Comparison of ENCODE assay signal across 13 cellular contexts in the genomic region with DNA sequence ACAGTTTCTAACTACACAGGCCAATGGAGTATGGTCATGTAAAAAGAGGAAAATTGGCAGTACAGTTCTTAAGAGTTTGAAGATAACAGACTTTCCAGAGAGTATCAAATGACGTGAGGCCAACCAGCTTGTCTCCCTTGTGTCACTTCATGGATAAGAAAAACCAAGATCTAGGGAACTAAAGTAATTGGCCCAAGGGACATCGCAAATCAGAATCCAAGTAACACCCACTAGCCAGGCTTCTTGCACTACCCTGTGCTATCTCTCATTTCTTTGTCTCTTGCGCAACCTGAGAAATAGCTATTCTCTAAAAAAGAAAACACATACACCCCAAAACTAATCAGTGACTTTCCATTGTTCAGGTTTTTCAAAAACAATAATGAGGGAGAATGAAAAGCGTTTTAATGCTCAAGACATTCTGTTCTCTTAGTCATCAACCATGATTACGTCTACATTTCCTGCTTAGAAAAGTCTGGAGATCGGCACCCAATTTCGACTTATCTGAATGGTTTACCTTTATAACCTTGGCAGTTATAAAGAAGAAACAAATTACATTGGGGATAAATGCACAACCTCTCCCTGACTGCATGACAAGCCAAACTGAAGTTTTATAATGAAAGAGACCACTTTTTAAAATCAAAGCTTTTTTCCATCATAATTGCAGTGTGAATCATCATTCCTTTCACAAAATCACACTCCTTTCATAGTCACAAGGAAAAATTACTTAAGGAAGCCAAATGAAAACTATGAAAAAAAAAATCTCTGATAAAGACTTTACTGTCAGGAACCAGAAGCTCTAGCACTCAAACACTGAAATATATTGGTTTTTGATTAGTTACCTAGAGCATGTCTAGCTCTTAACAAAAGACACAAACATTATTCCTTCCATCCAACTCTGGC. TPM values are rescaled to one million over a fixed set of nuclear protein-coding genes. Genes with fewer than 3 reads are reported as not detected.
DNase-seq lines count a peak whose midpoint lies in the region; ATAC-seq and TF ChIP-seq lines count a peak whose summit lies in the region.
"Had no signal": no experiment of that assay in that cellular context is flagged by ENCODE, and none has a peak within 500 bp of the region (broad histone marks: within the 10 kb centered on the region; RNA-seq: fewer than 3 reads in every experiment).

No MANE protein-coding gene starts in this region.

- H3K27ac ChIP-seq in esophagus squamous epithelium, result peak overlapping the region in 3 of 4 donors; percentile 39 to 75 (median 58)

- TF ChIP-seq POLR2A in esophagus squamous epithelium (IDR thresholded peaks at IDR 0.05), result no peak
- no peak for TF ChIP-seq POLR2A in GM18505 (IDR thresholded peaks at IDR 0.05; ENCODE audit: borderline replicate concordance, extremely low read depth, insufficient read depth, insufficient read length)

- no peak overlapping the region for H3K4me3 Mint-ChIP-seq in activated naive CD4-positive, alpha-beta T cell treated with anti-CD3 and anti-CD28 coated beads, Interleukin-2, amount 10 ng/mL, durations not matched to agents 7 days and 5 days

- no peaks in the 10 kb centered on the region for H3K4me1 Mint-ChIP-seq in activated naive CD4-positive, alpha-beta T cell treated with anti-CD3 and anti-CD28 coated beads, Interleukin-2, amount 10 ng/mL, durations not matched to agents 7 days and 5 days

- no peak overlapping the region for H3K27ac Mint-ChIP-seq in activated naive CD4-positive, alpha-beta T cell treated with anti-CD3 and anti-CD28 coated beads, Interleukin-2, amount 10 ng/mL, durations not matched to agents 7 days and 5 days

- no peaks in the 10 kb centered on the region for H3K27me3 ChIP-seq in esophagus squamous epithelium
- H3K27me3 ChIP-seq: dorsolateral prefrontal cortex had no signal

- H3K27me3 Mint-ChIP-seq in activated naive CD4-positive, alpha-beta T cell treated with anti-CD3 and anti-CD28 coated beads, Interleukin-2, amount 10 ng/mL, durations not matched to agents 7 days and 5 days, result no peaks in the 10 kb centered on the region

- 55 to 56% methylated on average over 7 of the region's 7 CpGs for WGBS in esophagus squamous epithelium, 2 donors

- CTCF ChIA-PET in activated naive CD4-positive, alpha-beta T cell treated with anti-CD3 and anti-CD28 coated beads, Interleukin-2, amount 10 ng/mL, durations not matched to agents 7 days and 5 days (lab: Charles Lee), result no interaction called here

- ATAC-seq in Right ventricle myocardium inferior (peak; percentile 85), GM18505 (IDR thresholded peaks at IDR 0.05; ENCODE audit: unreplicated experiment) (no peak), GM19467 (IDR thresholded peaks at IDR 0.05; ENCODE audit: unreplicated experiment) (no peak)

- H3K9me3 Mint-ChIP-seq in activated naive CD4-positive, alpha-beta T cell treated with anti-CD3 and anti-CD28 coated beads, Interleukin-2, amount 10 ng/mL, durations not matched to agents 7 days and 5 days, result no peaks in the 10 kb centered on the region

- H3K36me3 ChIP-seq in esophagus squamous epithelium, result no peaks in the 10 kb centered on the region

- no peaks in the 10 kb centered on the region for H3K9me3 ChIP-seq in esophagus squamous epithelium

- intact Hi-C loops in Right ventricle myocardium inferior (cut with DNase I), result loop anchor here (5.0 kb wide), 1 partner anchor 41 kb away; a partner anchor contains a TSS
- intact Hi-C loops in cardiac septum (cut with DNase I), result loop anchor here (2.0 kb wide), 1 partner anchor 41 kb away; a partner anchor contains a TSS
- intact Hi-C loops in esophagus squamous epithelium (cut with DNase I), result no loop called here

- TF ChIP-seq CTCF in esophagus squamous epithelium (IDR thresholded peaks at IDR 0.05), result no peak

- H3K4me1 ChIP-seq in esophagus squamous epithelium, result peaks cover 0 to 16% (median 5%) of the 10 kb centered on the region in 3 donors

- no peaks in the 10 kb centered on the region for H3K36me3 Mint-ChIP-seq in activated naive CD4-positive, alpha-beta T cell treated with anti-CD3 and anti-CD28 coated beads, Interleukin-2, amount 10 ng/mL, durations not matched to agents 7 days and 5 days

- no peak for DNase-seq in Right ventricle myocardium inferior (ENCODE audit: missing footprints)
- DNase-seq in cardiac septum (ENCODE audit: low spot score), result no peak
- no peak for DNase-seq in esophagus squamous epithelium (lab: John Stamatoyannopoulos, UW)
- peak; percentile 47 for DNase-seq in myocyte (ENCODE audit: low read depth)
- DNase-seq in activated naive CD4-positive, alpha-beta T cell treated with anti-CD3 and anti-CD28 coated beads, Interleukin-2, amount 10 ng/mL, durations not matched to agents 7 days and 5 days, result no peak
- no peak for DNase-seq in NCI-H1694 treated with DMSO at 0.1 percent for 48 hours (lab: John Stamatoyannopoulos, UW)
- DNase-seq: 8988T; activated T-cell treated with anti-CD3 and anti-CD28 coated beads, Interleukin-2, amount 50 U/mL, for 1 hour; dorsolateral prefrontal cortex; occipital lobe; T1000 had no signal

- H3K4me3 ChIP-seq in esophagus squamous epithelium, result no peak overlapping the region
- H3K4me3 ChIP-seq: dorsolateral prefrontal cortex had no signal

RNA-seq across cellular contexts. Expression of a gene that starts 42.1 kb away (rescaled TPM):
- total RNA-seq in Right ventricle myocardium inferior (33.8 TPM), cardiac septum (33.2 TPM), esophagus squamous epithelium (10 to 100 TPM in 3 of 4 donors, 1 to 10 TPM in 1; 2.5 to 31.9 (median 14.7) TPM), myocyte (109 and 159 TPM in 2 replicates)
- polyA plus RNA-seq in myocyte (2012), result 11.6 TPM
